In the genomic region with DNA sequence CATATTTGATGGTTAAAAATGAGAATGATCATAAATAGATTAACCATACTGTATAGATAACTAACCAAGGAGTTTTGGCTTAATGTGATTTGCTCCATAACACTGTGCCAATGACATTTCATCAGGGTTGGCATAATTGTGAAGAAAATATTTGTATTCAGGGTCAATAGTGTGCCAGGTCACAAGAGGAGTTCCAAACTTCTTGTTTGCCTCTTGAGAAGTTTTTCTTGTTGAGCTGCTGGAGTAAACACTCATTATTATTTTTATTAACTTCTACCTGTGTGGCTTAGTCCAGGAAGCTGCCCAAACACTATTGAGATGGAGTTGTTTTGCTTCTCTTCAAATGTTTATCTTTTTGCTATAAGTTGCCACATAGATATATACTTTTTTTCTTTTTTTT, we compare ENCODE assay signal across 14 cellular contexts. TPM values are rescaled to one million over a fixed set of nuclear protein-coding genes. Genes with fewer than 3 reads are reported as not detected.
DNase-seq lines count a peak whose midpoint lies in the region; ATAC-seq and TF ChIP-seq lines count a peak whose summit lies in the region.
"Had no signal": no experiment of that assay in that cellular context is flagged by ENCODE, and none has a peak within 500 bp of the region (broad histone marks: within the 10 kb centered on the region; RNA-seq: fewer than 3 reads in every experiment).

No MANE protein-coding gene starts in this region.

- no peaks in the 10 kb centered on the region for H3K27me3 Mint-ChIP-seq in T-helper 2 cell treated with Interferon-gamma antibody and Interleukin-4, amounts not matched to agents 5 μg/mL and 100 μg/mL, for 36 hours (ENCODE audit: low read depth)
- H3K27me3 Mint-ChIP-seq in endodermal cell (ENCODE audit: insufficient read depth) (no peaks in the 10 kb centered on the region), nephron progenitor cell (ENCODE audit: low read depth, poor library complexity) (no peaks in the 10 kb centered on the region)
- H3K27me3 Mint-ChIP-seq: activated naive CD8-positive, alpha-beta T cell treated with anti-CD3 and anti-CD28 coated beads, Interleukin-2, amount 10 ng/mL, durations not matched to agents 7 days and 5 days had no signal

- TF ChIP-seq CTCF in endodermal cell (conservative IDR thresholded peaks at IDR 0.05) (no peak), prostate gland (IDR thresholded peaks at IDR 0.05) (no peak), nephron progenitor cell (IDR thresholded peaks at IDR 0.05) (no peak)

- intact Hi-C loops in prostate gland (cut with DNase I), result no loop called here

- ATAC-seq in HG03025 (IDR thresholded peaks at IDR 0.05; ENCODE audit: low FRiP score, unreplicated experiment), result no peak

- H3K9me3 Mint-ChIP-seq in T-helper 2 cell treated with Interferon-gamma antibody and Interleukin-4, amounts not matched to agents 5 μg/mL and 100 μg/mL, for 36 hours, result no peaks in the 10 kb centered on the region
- no peaks in the 10 kb centered on the region for H3K9me3 Mint-ChIP-seq in endodermal cell
- no peaks in the 10 kb centered on the region for H3K9me3 Mint-ChIP-seq in nephron progenitor cell
- H3K9me3 Mint-ChIP-seq: activated naive CD8-positive, alpha-beta T cell treated with anti-CD3 and anti-CD28 coated beads, Interleukin-2, amount 10 ng/mL, durations not matched to agents 7 days and 5 days had no signal

- peak overlapping the region; percentile 43; the same call in 1 of the 2 replicates for H3K27ac ChIP-seq in SK-N-MC
- no peak overlapping the region for H3K27ac ChIP-seq in endodermal cell (ENCODE audit: low read depth, low read length)
- H3K27ac ChIP-seq in prostate gland, result peak overlapping the region; percentile 85 to 100

- H3K27me3 ChIP-seq in endodermal cell (ENCODE audit: control insufficient read depth, insufficient read depth, low read length, poor library complexity, severe bottlenecking) (no peaks in the 10 kb centered on the region), prostate gland (replicated peaks; ENCODE audit: insufficient read depth) (no peaks in the 10 kb centered on the region)
- H3K27me3 ChIP-seq: transverse colon had no signal

- H3K9me3 ChIP-seq in SK-N-MC (ENCODE audit: low read depth, low read length) (no peaks in the 10 kb centered on the region), endodermal cell (ENCODE audit: control insufficient read depth, low read length) (no peaks in the 10 kb centered on the region), prostate gland (no peaks in the 10 kb centered on the region)
- H3K9me3 ChIP-seq: Caco-2, transverse colon had no signal

- H3K36me3 ChIP-seq in SK-N-MC (ENCODE audit: insufficient read depth, low read length), result peaks cover 26% of the 10 kb centered on the region; the same call in 1 of the 2 replicates
- H3K36me3 ChIP-seq in endodermal cell (ENCODE audit: control insufficient read depth, insufficient read depth, low read length), result peaks cover 46% of the 10 kb centered on the region
- no peaks in the 10 kb centered on the region for H3K36me3 ChIP-seq in prostate gland
- H3K36me3 ChIP-seq: transverse colon had no signal

- H3K4me1 Mint-ChIP-seq in T-helper 2 cell treated with Interferon-gamma antibody and Interleukin-4, amounts not matched to agents 5 μg/mL and 100 μg/mL, for 36 hours (ENCODE audit: low read depth), result peaks cover 62% of the 10 kb centered on the region
- H3K4me1 Mint-ChIP-seq in endodermal cell (peaks cover 58% of the 10 kb centered on the region), nephron progenitor cell (peaks cover 69% of the 10 kb centered on the region)

- peak overlapping the region; percentile 93 for H3K27ac Mint-ChIP-seq in T-helper 2 cell treated with Interferon-gamma antibody and Interleukin-4, amounts not matched to agents 5 μg/mL and 100 μg/mL, for 36 hours
- H3K27ac Mint-ChIP-seq in endodermal cell, result peak overlapping the region; percentile 87
- no peak overlapping the region for H3K27ac Mint-ChIP-seq in nephron progenitor cell

- H3K9ac ChIP-seq in SK-N-MC (ENCODE audit: insufficient read length) (no peak overlapping the region), endodermal cell (ENCODE audit: extremely low read depth, low read length, poor library complexity, severe bottlenecking) (no peak overlapping the region)

- H3K4me3 Mint-ChIP-seq in T-helper 2 cell treated with Interferon-gamma antibody and Interleukin-4, amounts not matched to agents 5 μg/mL and 100 μg/mL, for 36 hours, result peak overlapping the region; percentile 61
- H3K4me3 Mint-ChIP-seq in endodermal cell (no peak overlapping the region), nephron progenitor cell (no peak overlapping the region)
- H3K4me3 Mint-ChIP-seq: activated naive CD8-positive, alpha-beta T cell treated with anti-CD3 and anti-CD28 coated beads, Interleukin-2, amount 10 ng/mL, durations not matched to agents 7 days and 5 days had no signal

- peaks cover 22% of the 10 kb centered on the region for H3K4me1 ChIP-seq in endodermal cell (ENCODE audit: control insufficient read depth, insufficient read depth, low read length)
- H3K4me1 ChIP-seq in prostate gland (replicated peaks), result peaks cover 54% of the 10 kb centered on the region
- H3K4me1 ChIP-seq: Caco-2 had no signal

- no peak for TF ChIP-seq POLR2A in prostate gland (IDR thresholded peaks at IDR 0.05)

- DNase-seq in T-helper 2 cell treated with Interferon-gamma antibody and Interleukin-4, amounts not matched to agents 5 μg/mL and 100 μg/mL, for 36 hours (ENCODE audit: low spot score), result no peak
- DNase-seq in T-helper 2 cell (no peak), SK-N-MC (ENCODE audit: low read depth, low spot score) (no peak), endodermal cell (no peak), prostate gland (ENCODE audit: low spot score) (no peak), nephron progenitor cell (no peak), NCI-H226 (no peak)
- DNase-seq: 8988T; activated CD4-positive, alpha-beta T cell treated with anti-CD3 and anti-CD28 coated beads, Interleukin-2, amount 50 U/mL, for 4 hours; activated naive CD8-positive, alpha-beta T cell treated with anti-CD3 and anti-CD28 coated beads, Interleukin-2, amount 10 ng/mL, durations not matched to agents 7 days and 5 days; Caco-2; SW 1271; transverse colon had no signal

- H3K4me3 ChIP-seq in SK-N-MC, result no peak overlapping the region
- H3K4me3 ChIP-seq in endodermal cell (ENCODE audit: low read length), result no peak overlapping the region
- no peak overlapping the region for H3K4me3 ChIP-seq in prostate gland
- H3K4me3 ChIP-seq: transverse colon had no signal

- peaks cover 55% of the 10 kb centered on the region for H3K36me3 Mint-ChIP-seq in T-helper 2 cell treated with Interferon-gamma antibody and Interleukin-4, amounts not matched to agents 5 μg/mL and 100 μg/mL, for 36 hours (ENCODE audit: low read depth)
- H3K36me3 Mint-ChIP-seq in endodermal cell (ENCODE audit: low read depth) (peaks cover 36% of the 10 kb centered on the region), nephron progenitor cell (ENCODE audit: low read depth) (peaks cover 31% of the 10 kb centered on the region)

RNA-seq across cellular contexts. Expression of a gene that starts 7.5 kb away (rescaled TPM):
- total RNA-seq in endodermal cell (100 to 1,000 TPM; 119 to 120 TPM), prostate gland (100 to 1,000 TPM in 1 of 2 donors, 10 to 100 TPM in 1; 97.3 to 132 TPM)
- 121 TPM for polyA plus RNA-seq in endodermal cell (2013, experiment 1 of 2)
- polyA plus RNA-seq in endodermal cell (2013, experiment 2 of 2), result 114 TPM

RNA-seq across cellular contexts. Expression of a gene that starts 14.1 kb away (rescaled TPM):
- total RNA-seq in endodermal cell, result 10 to 100 TPM; 61.5 to 79.9 TPM
- polyA plus RNA-seq in endodermal cell (2013, experiment 1 of 2), result 69.1 TPM
- polyA plus RNA-seq in endodermal cell (2013, experiment 2 of 2), result 71.4 TPM
- total RNA-seq in prostate gland, result 10 to 100 TPM; 90.0 to 92.5 TPM

RNA-seq across cellular contexts. Expression of a gene that starts 38.4 kb away (rescaled TPM):
- under 1 TPM; 0.18 to 0.40 TPM for total RNA-seq in endodermal cell
- 1.7 TPM for polyA plus RNA-seq in endodermal cell (2013, experiment 1 of 2)
- 1.7 TPM for polyA plus RNA-seq in endodermal cell (2013, experiment 2 of 2)
- total RNA-seq in prostate gland, result 10 to 100 TPM in 1 of 2 donors, 1 to 10 TPM in 1; 7.9 to 10.7 TPM

Comparison
In these comparisons a context has a peak if more than half of its experiments do, and no peak if none do; other contexts are left out.
1. RNA of a gene that starts 38.4 kb away (total RNA-seq): 7.9 to 10.7 TPM in prostate gland; 0.18 to 0.40 TPM in endodermal cell; every median in the first group is over 4 times any median in the second.